13 cellular contexts compared by ENCODE assay signal in the genomic region with DNA sequence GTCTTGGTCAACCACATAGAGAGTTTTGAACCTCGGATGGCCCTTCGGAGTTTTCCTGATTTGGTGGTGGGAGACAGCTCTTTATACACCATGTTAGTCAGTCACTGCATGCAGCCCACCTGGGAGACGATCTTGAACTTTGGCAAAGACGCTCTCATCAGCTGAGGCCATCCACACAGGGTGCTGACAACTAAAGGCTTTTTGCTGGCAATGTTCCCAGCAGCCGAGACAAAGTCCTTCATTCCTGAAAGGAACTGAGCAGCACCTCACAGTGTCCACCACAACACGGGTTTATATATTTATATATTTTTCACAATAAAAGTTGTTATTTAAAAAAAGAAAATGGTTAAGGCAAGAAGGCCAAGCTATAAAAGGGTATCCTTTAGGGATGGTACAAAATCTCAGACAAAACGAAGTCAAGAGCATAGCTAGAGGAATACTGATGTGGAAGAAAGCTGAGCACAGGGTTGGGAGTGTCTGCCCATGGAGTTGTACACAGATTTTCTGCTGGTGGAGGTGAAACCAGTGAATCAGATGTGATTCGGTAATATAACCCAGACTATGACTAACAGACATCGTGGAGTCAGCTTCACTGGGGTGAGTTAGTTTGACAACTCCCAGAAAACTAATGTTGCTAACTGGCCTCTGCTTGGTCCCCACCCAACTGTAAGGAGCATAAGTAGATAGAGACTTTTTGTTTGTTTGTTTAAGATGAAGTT. TPM values are rescaled to one million over a fixed set of nuclear protein-coding genes. Genes with fewer than 3 reads are reported as not detected.
A peak's percentile ranks its signal among the peaks of the same experiment; 100 is the strongest.
DNase-seq lines count a peak whose midpoint lies in the region; ATAC-seq and TF ChIP-seq lines count a peak whose summit lies in the region.
"Had no signal": no experiment of that assay in that cellular context is flagged by ENCODE, and none has a peak within 500 bp of the region (broad histone marks: within the 10 kb centered on the region; RNA-seq: fewer than 3 reads in every experiment).

No MANE protein-coding gene starts in this region.

- H2AFZ ChIP-seq in GM23248, result no peak overlapping the region

- no peak for ATAC-seq in HG03565 (IDR thresholded peaks at IDR 0.05; ENCODE audit: unreplicated experiment)

- H3K36me3 Mint-ChIP-seq in osteocyte (ENCODE audit: unreplicated experiment), result no peaks in the 10 kb centered on the region
- H3K36me3 Mint-ChIP-seq: memory B cell had no signal

- no peaks in the 10 kb centered on the region for H4K20me1 ChIP-seq in GM23248 (ENCODE audit: insufficient read depth)

- peaks cover 10% of the 10 kb centered on the region; the same call in 1 of the 2 replicates for H3K4me1 ChIP-seq in GM23248 (ENCODE audit: insufficient read depth)
- H3K4me1 ChIP-seq: stomach had no signal

- no peaks in the 10 kb centered on the region for H3K9me2 ChIP-seq in GM23248 (ENCODE audit: insufficient read depth)

- H3K27me3 ChIP-seq in GM23248 (replicated peaks; ENCODE audit: insufficient read depth), result no peaks in the 10 kb centered on the region
- H3K27me3 ChIP-seq: stomach had no signal

- H3K4me1 Mint-ChIP-seq in osteocyte (ENCODE audit: unreplicated experiment), result no peaks in the 10 kb centered on the region
- H3K4me1 Mint-ChIP-seq: memory B cell had no signal

- no peaks in the 10 kb centered on the region for H3F3A ChIP-seq in GM23248 (ENCODE audit: insufficient read depth)

- no peaks in the 10 kb centered on the region for H3K9me3 ChIP-seq in GM23248 (ENCODE audit: low read depth)
- H3K9me3 ChIP-seq: stomach had no signal

- no peaks in the 10 kb centered on the region for H3K36me3 ChIP-seq in GM23248 (ENCODE audit: low read depth)
- H3K36me3 ChIP-seq: stomach had no signal

- no peaks in the 10 kb centered on the region for H3K27me3 Mint-ChIP-seq in osteocyte (ENCODE audit: unreplicated experiment)

- H3K4me2 ChIP-seq in GM23248 (ENCODE audit: unreplicated experiment), result peak overlapping the region; percentile 17

- H3K27ac Mint-ChIP-seq in osteocyte (ENCODE audit: unreplicated experiment), result no peak overlapping the region
- H3K27ac Mint-ChIP-seq: memory B cell had no signal

- DNase-seq in GM23248 (peak; percentile 86), NCI-H226 (peak; percentile 53), epithelial cell of esophagus (ENCODE audit: low read depth) (peak; percentile 93), medulla oblongata (ENCODE audit: extremely low spot score) (peak; percentile 9), middle frontal gyrus (ENCODE audit: extremely low spot score, low spot score) (no peak), osteocyte (ENCODE audit: extremely low spot score, unreplicated experiment) (no peak), activated gamma-delta T cell (lab: John Stamatoyannopoulos, UW) (no peak)
- DNase-seq: Calu3; caudate nucleus; stimulated activated CD4-positive, alpha-beta T cell treated with anti-CD3 and anti-CD28 coated beads, Interleukin-4, amount 100 ng/mL, for 1 hour; stomach had no signal

- H3K27ac ChIP-seq in GM23248, result peak overlapping the region; percentile 25; the same call in 1 of the 2 replicates
- H3K27ac ChIP-seq: stomach had no signal

- WGBS in GM23248 (ENCODE audit: low coverage in 1 of 2, low lambda C conversion rate in 2 of 2, missing lambda C conversion rate in 2 of 2), 2 experiments, result 41 to 52% methylated on average over 9 of the region's 9 CpGs

- H3K79me2 ChIP-seq in GM23248 (ENCODE audit: insufficient read depth), result no peaks in the 10 kb centered on the region

- no peak overlapping the region for H3K9ac ChIP-seq in GM23248

- TF ChIP-seq CTCF in epithelial cell of esophagus (IDR thresholded peaks at IDR 0.05; ENCODE audit: insufficient read depth, low read depth, low read length, missing control alignments), result no peak
- no peak for TF ChIP-seq CTCF in osteocyte (IDR thresholded peaks at IDR 0.05)

- no peak overlapping the region for H3K4me3 Mint-ChIP-seq in osteocyte (ENCODE audit: unreplicated experiment)
- H3K4me3 Mint-ChIP-seq: memory B cell had no signal

- no peaks in the 10 kb centered on the region for H3K9me3 Mint-ChIP-seq in osteocyte (ENCODE audit: unreplicated experiment)
- H3K9me3 Mint-ChIP-seq: memory B cell had no signal

- no peak overlapping the region for H3K4me3 ChIP-seq in GM23248
- no peak overlapping the region for H3K4me3 ChIP-seq in epithelial cell of esophagus (ENCODE audit: low read length)
- H3K4me3 ChIP-seq: stomach had no signal

- in situ Hi-C loops in GM23248 (cut with MboI), result no loop called here

RNA-seq across cellular contexts. Expression of gene CAPZA2, which starts 27.4 kb away (rescaled TPM):
- 170 and 201 TPM in 2 replicates for total RNA-seq in GM23248 (2014; rRNA removed; shearing (Covaris generic))
- 301 and 323 TPM in 2 replicates for polyA plus RNA-seq in GM23248 (2016; fragmentation: Nextera tagmentation; extraction: Ambion mirVana)
- total RNA-seq in osteocyte, result 194 and 207 TPM in 2 replicates

Comparison
In these comparisons a context has a peak if more than half of its experiments do, and no peak if none do; other contexts are left out.
1. DNase-seq: peak in GM23248 (single experiment), NCI-H226 (single experiment), epithelial cell of esophagus (single experiment) and medulla oblongata (single experiment); none in middle frontal gyrus (single experiment), osteocyte (single experiment) and activated gamma-delta T cell (single experiment).